ENCODE assay signal across 16 cellular contexts in the genomic region with DNA sequence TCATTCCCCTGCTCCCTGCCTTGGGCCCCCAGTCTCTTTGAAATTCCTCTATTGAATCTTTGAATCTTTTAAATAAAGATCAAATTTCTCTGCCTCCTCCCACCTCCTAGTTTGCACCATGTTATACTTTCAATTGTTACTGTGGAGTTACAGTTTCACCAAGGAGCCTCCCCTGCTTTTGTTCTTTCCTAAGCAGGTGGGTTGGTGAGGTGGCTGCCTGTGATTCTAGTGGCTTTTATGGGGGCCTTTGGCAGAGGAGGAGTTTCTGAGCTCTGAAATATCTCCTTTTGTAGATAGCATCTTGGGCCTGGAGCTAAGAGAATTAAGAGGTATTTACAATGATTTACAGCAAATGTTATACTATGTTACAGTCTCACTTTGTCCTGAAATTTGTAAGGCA.
"Had no signal": no experiment of that assay in that cellular context is flagged by ENCODE, and none has a peak within 500 bp of the region (broad histone marks: within the 10 kb centered on the region; RNA-seq: fewer than 3 reads in every experiment).

No MANE protein-coding gene starts in this region.

- H3K36me3 ChIP-seq: esophagus muscularis mucosa, gastroesophageal sphincter, heart right ventricle, left lung, lower lobe of right lung had no signal

- H3K4me1 ChIP-seq: foreskin keratinocyte, heart right ventricle, left lung, lower lobe of right lung had no signal

- H3K9me3 ChIP-seq: esophagus muscularis mucosa, gastroesophageal sphincter, heart right ventricle, left lung, lower lobe of right lung had no signal

- H3K4me3 ChIP-seq: coronary artery, dorsolateral prefrontal cortex, esophagus muscularis mucosa, gastroesophageal sphincter, heart right ventricle, left lung, lower lobe of right lung had no signal

- ATAC-seq: foreskin keratinocyte, gastroesophageal sphincter, heart right ventricle, left cardiac atrium, left lung, left ventricle myocardium superior, lower lobe of right lung had no signal

- DNase-seq: dermis blood vessel endothelial cell; dorsolateral prefrontal cortex; effector CD4-positive, alpha-beta T cell; effector memory CD4-positive, alpha-beta T cell; foreskin keratinocyte; heart right ventricle; hippocampal formation; left cardiac atrium; left lung; left ventricle myocardium superior; lower lobe of right lung; mesenchymal stem cell; midbrain had no signal

- H3K27me3 ChIP-seq: dorsolateral prefrontal cortex, esophagus muscularis mucosa, foreskin keratinocyte, gastroesophageal sphincter, left lung had no signal

- H3K27ac ChIP-seq: coronary artery, dorsolateral prefrontal cortex, esophagus muscularis mucosa, foreskin keratinocyte, gastroesophageal sphincter, heart right ventricle, left lung, lower lobe of right lung had no signal
